ENCODE assay signal across 11 cellular contexts in the genomic region with DNA sequence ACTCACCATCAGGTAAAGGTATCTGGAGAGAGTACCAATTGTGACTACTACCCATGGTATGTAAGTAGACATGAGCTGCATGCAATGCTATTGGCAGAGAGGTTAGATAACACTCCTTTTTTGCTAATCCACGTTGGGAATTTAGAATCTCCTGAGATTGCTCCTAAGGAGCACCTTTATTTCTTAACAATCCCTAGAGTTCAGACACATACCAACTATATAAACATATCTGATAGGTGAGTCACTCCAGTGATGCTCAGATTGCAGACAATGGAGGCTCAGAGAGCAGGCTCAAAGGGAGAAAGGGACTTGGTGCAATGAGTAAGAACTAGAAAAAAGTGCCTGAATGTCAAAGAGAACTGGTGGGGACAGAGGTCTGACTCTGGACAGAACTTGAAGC. TPM values are rescaled to one million over a fixed set of nuclear protein-coding genes. Genes with fewer than 3 reads are reported as not detected.
DNase-seq lines count a peak whose midpoint lies in the region; ATAC-seq, FAIRE-seq and TF ChIP-seq lines count a peak whose summit lies in the region.
"Had no signal": no experiment of that assay in that cellular context is flagged by ENCODE, and none has a peak within 500 bp of the region (broad histone marks: within the 10 kb centered on the region; RNA-seq: fewer than 3 reads in every experiment).

No MANE protein-coding gene starts in this region.

- H3K79me2 ChIP-seq in astrocyte (ENCODE audit: insufficient read depth, low read length) = no peaks in the 10 kb centered on the region

- TF ChIP-seq POLR2A in prostate gland (IDR thresholded peaks at IDR 0.05) = no peak
- TF ChIP-seq POLR2A in gastrocnemius medialis (IDR thresholded peaks at IDR 0.05) = no peak

- peaks cover 4% of the 10 kb centered on the region for H3K9me3 Mint-ChIP-seq in astrocyte (ENCODE audit: unreplicated experiment)

- peak overlapping the region; percentile 33 for H3K4me2 ChIP-seq in astrocyte (ENCODE audit: low read length)

- TF ChIP-seq CTCF in astrocyte (IDR thresholded peaks at IDR 0.05; ENCODE audit: insufficient read depth, low read depth, low read length) (no peak), prostate gland (IDR thresholded peaks at IDR 0.05) (no peak), gastrocnemius medialis (IDR thresholded peaks at IDR 0.05 in 4 of 5, conservative IDR thresholded peaks at IDR 0.05 in 1 of 5) (no peak)

- H3K36me3 Mint-ChIP-seq in astrocyte (ENCODE audit: low read depth, unreplicated experiment) = no peaks in the 10 kb centered on the region

- H3K4me1 ChIP-seq in astrocyte (ENCODE audit: insufficient read depth, low read length) = peaks cover 12% of the 10 kb centered on the region
- H3K4me1 ChIP-seq in prostate gland (replicated peaks) = no peaks in the 10 kb centered on the region
- H3K4me1 ChIP-seq in gastrocnemius medialis = no peaks in the 10 kb centered on the region

- no peaks in the 10 kb centered on the region for H3K27me3 Mint-ChIP-seq in astrocyte (ENCODE audit: low read depth, unreplicated experiment)

- FAIRE-seq in astrocyte (lab: Jason Lieb, UNC) = peak; percentile 37

- H3K27me3 ChIP-seq in astrocyte (ENCODE audit: insufficient read depth, low read length) (peaks cover 9% of the 10 kb centered on the region), prostate gland (replicated peaks; ENCODE audit: insufficient read depth) (no peaks in the 10 kb centered on the region), gastrocnemius medialis (no peaks in the 10 kb centered on the region)

- H3K4me3 ChIP-seq in astrocyte (ENCODE audit: insufficient read depth, low read depth, low read length) (no peak overlapping the region), prostate gland (no peak overlapping the region), gastrocnemius medialis (no peak overlapping the region)

- peak; percentile 60 for DNase-seq in AG20443 (ENCODE audit: low spot score)
- peak; percentile 85 for DNase-seq in astrocyte (ENCODE audit: low read depth)
- peak; percentile 81 for DNase-seq in islet precursor cell
- no peak for DNase-seq in GDM1 (lab: John Stamatoyannopoulos, UW)
- no peak for DNase-seq in prostate gland (ENCODE audit: low spot score)
- no peak for DNase-seq in gastrocnemius medialis
- no peak for DNase-seq in caudate nucleus (lab: John Stamatoyannopoulos, UW)
- DNase-seq: cerebellar nuclear complex; NCI-H2029 treated with DMSO at 0.1 percent for 48 hours; stimulated activated CD4-positive, alpha-beta T cell treated with anti-CD3 and anti-CD28 coated beads, Interleukin-4, amount 100 ng/mL, for 1 hour had no signal

- no peak overlapping the region for H2AFZ ChIP-seq in astrocyte (ENCODE audit: low read depth, low read length)

- in situ Hi-C loops in gastrocnemius medialis (cut with MboI; ENCODE audit: low sequenced_read_pairs in 4 of 4) = loop anchor here in 2 of 4 donors (25.0 kb wide), 2 partner anchors 209 to 484 kb away; no protein-coding TSS in a partner anchor

- H3K9me3 ChIP-seq in astrocyte (ENCODE audit: insufficient read depth, low read depth, low read length) (no peaks in the 10 kb centered on the region), prostate gland (no peaks in the 10 kb centered on the region), gastrocnemius medialis (no peaks in the 10 kb centered on the region)

- 36% methylated on average over 1 of the region's 1 CpG for WGBS in prostate gland

- peak overlapping the region; percentile 2 for H3K27ac ChIP-seq in astrocyte (ENCODE audit: low read depth, low read length)
- H3K27ac ChIP-seq in prostate gland = no peak overlapping the region
- no peak overlapping the region for H3K27ac ChIP-seq in gastrocnemius medialis
- H3K27ac ChIP-seq in caudate nucleus (ENCODE audit: low read depth, low read length) = no peak overlapping the region

- H4K20me1 ChIP-seq in astrocyte (ENCODE audit: insufficient read depth, low read length) = no peaks in the 10 kb centered on the region

- H3K9ac ChIP-seq in astrocyte (ENCODE audit: low read length) = no peak overlapping the region

- H3K4me3 Mint-ChIP-seq in astrocyte (ENCODE audit: unreplicated experiment) = no peak overlapping the region

- H3K4me1 Mint-ChIP-seq in astrocyte (ENCODE audit: low read depth, unreplicated experiment) = peaks cover 17% of the 10 kb centered on the region

- ATAC-seq in HG03432 (IDR thresholded peaks at IDR 0.05; ENCODE audit: unreplicated experiment) (peak; percentile 54), gastrocnemius medialis (no peak)

- H3K36me3 ChIP-seq in astrocyte (ENCODE audit: insufficient read depth, low read length) (no peaks in the 10 kb centered on the region), prostate gland (no peaks in the 10 kb centered on the region), gastrocnemius medialis (no peaks in the 10 kb centered on the region)

- intact Hi-C loops in prostate gland (cut with DNase I) (no loop called here), gastrocnemius medialis (cut with DNase I; ENCODE audit: low total_unique reads) (no loop called here)

- peak overlapping the region; percentile 81 for H3K27ac Mint-ChIP-seq in astrocyte (ENCODE audit: unreplicated experiment)

RNA-seq across cellular contexts. Expression of a gene that starts 21.7 kb away (rescaled TPM):
- total RNA-seq in astrocyte = 69.0 and 73.1 TPM in 2 replicates
- total RNA-seq in prostate gland = 100 to 1,000 TPM; 103 to 117 TPM
- 100 to 1,000 TPM; 233 to 357 (median 269) TPM for total RNA-seq in gastrocnemius medialis

RNA-seq across cellular contexts. Expression of a gene that starts 47.0 kb away (rescaled TPM):
- total RNA-seq in astrocyte (62.0 and 62.4 TPM in 2 replicates), prostate gland (100 to 1,000 TPM; 102 to 134 TPM), gastrocnemius medialis (100 to 1,000 TPM in 2 of 4 donors, 10 to 100 TPM in 2; 85.7 to 103 (median 100.0) TPM)

Comparison
In these comparisons a context has a peak if more than half of its experiments do, and no peak if none do; other contexts are left out.
1. DNase-seq: peak in AG20443 (single experiment), astrocyte (single experiment) and islet precursor cell (single experiment); none in GDM1 (single experiment), prostate gland (single experiment), gastrocnemius medialis (0 of 2) and caudate nucleus (0 of 61).